ENCODE assay signal across 22 cellular contexts in the genomic region with DNA sequence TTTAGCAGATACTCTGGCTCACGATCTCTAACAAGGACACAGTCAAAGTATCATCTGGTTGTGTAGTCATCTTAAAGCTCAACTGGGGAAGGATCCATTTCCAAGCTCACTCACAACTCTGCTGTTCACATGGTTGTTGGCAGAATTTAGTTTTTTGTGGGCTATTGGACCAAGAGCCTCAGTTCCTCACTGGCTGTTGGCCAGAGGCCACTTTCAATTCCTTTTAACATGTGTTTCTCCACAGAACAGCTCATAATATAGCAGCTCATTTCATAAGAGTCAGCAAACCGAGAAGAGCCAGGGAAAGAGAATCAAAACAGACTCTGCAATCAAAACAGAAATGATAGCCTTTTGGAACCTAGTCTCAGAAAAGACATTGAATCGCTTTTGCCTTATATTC. TPM values are rescaled to one million over a fixed set of nuclear protein-coding genes. Genes with fewer than 3 reads are reported as not detected.
DNase-seq lines count a peak whose midpoint lies in the region; ATAC-seq and TF ChIP-seq lines count a peak whose summit lies in the region.
"Had no signal": no experiment of that assay in that cellular context is flagged by ENCODE, and none has a peak within 500 bp of the region (broad histone marks: within the 10 kb centered on the region; RNA-seq: fewer than 3 reads in every experiment).

No MANE protein-coding gene starts in this region.

- no peak overlapping the region for H3K27ac Mint-ChIP-seq in nephron progenitor cell
- H3K27ac Mint-ChIP-seq: CD4-positive, alpha-beta T cell; GM23338 had no signal

- H3K79me2 ChIP-seq in OCI-LY3 (ENCODE audit: low read length) = no peaks in the 10 kb centered on the region

- peaks cover 6% of the 10 kb centered on the region for H3K27me3 Mint-ChIP-seq in nephron progenitor cell (ENCODE audit: low read depth, poor library complexity)

- H3K9me3 ChIP-seq in OCI-LY3 (ENCODE audit: insufficient read depth, low read length) = 0 out of 2 replicates have a peak, but pooled peaks cover 5% of the 10 kb centered on the region
- H3K9me3 ChIP-seq: A549, HAP-1 had no signal

- H3K4me1 Mint-ChIP-seq in nephron progenitor cell = no peaks in the 10 kb centered on the region
- H3K4me1 Mint-ChIP-seq: GM23338 had no signal

- intact Hi-C loops in dorsolateral prefrontal cortex (cut with DNase I) = no loop called here

- no peak overlapping the region for H3K4me3 Mint-ChIP-seq in nephron progenitor cell
- H3K4me3 Mint-ChIP-seq: CD4-positive, alpha-beta T cell; GM23338 had no signal

- H3K27ac ChIP-seq in OCI-LY3 (ENCODE audit: low read length) (no peak overlapping the region), dorsolateral prefrontal cortex (no peak overlapping the region)
- H3K27ac ChIP-seq: A549, SK-N-MC had no signal

- H2AFZ ChIP-seq in OCI-LY3 (ENCODE audit: low read depth, low read length) = no peak overlapping the region
- H2AFZ ChIP-seq: GM23338 had no signal

- peak; percentile 40 for DNase-seq in CD1c-positive myeloid dendritic cell (ENCODE audit: extremely low spot score)
- DNase-seq in MV-4-11 (lab: John Stamatoyannopoulos, UW) = peak; percentile 88
- DNase-seq in medulla oblongata (ENCODE audit: extremely low spot score) = peak; percentile 50
- no peak for DNase-seq in dorsolateral prefrontal cortex
- no peak for DNase-seq in A172 (ENCODE audit: low spot score)
- DNase-seq in nephron progenitor cell = no peak
- DNase-seq: CD4-positive, alpha-beta T cell; COR-L47; IMR-90; NCI-H1048; NCI-H1417 treated with DMSO at 0.1 percent for 48 hours; NCI-H187; NCI-H446; NCI-H526 treated with DMSO at 0.1 percent for 48 hours; Right ventricle myocardium superior; SW 1271 had no signal

- H3K27me3 ChIP-seq in OCI-LY3 (ENCODE audit: low read depth, low read length) = no peaks in the 10 kb centered on the region
- H3K27me3 ChIP-seq in dorsolateral prefrontal cortex = peaks cover 0 to 3% (median 0%) of the 10 kb centered on the region in 45 donors

- no peaks in the 10 kb centered on the region for H4K20me1 ChIP-seq in OCI-LY3 (ENCODE audit: insufficient read depth, low read length)

- no peaks in the 10 kb centered on the region for H3K36me3 Mint-ChIP-seq in nephron progenitor cell (ENCODE audit: low read depth)

- no peak overlapping the region for H3K4me3 ChIP-seq in OCI-LY3 (ENCODE audit: low read length)
- no peak overlapping the region for H3K4me3 ChIP-seq in dorsolateral prefrontal cortex
- H3K4me3 ChIP-seq: A549, GM23338, HAP-1, SK-N-MC had no signal

- no peaks in the 10 kb centered on the region for H3K9me3 Mint-ChIP-seq in nephron progenitor cell
- H3K9me3 Mint-ChIP-seq: GM23338 had no signal

- TF ChIP-seq CTCF in OCI-LY3 (IDR thresholded peaks at IDR 0.05; ENCODE audit: low read depth, low read length) = no peak
- TF ChIP-seq CTCF in dorsolateral prefrontal cortex (IDR thresholded peaks at IDR 0.05 in 54 of 56, conservative IDR thresholded peaks at IDR 0.05 in 2 of 56; ENCODE audit: low read depth in 1 of 56, partially characterized antibody in 56 of 56) = no peak
- TF ChIP-seq CTCF in nephron progenitor cell (IDR thresholded peaks at IDR 0.05) = no peak

- peaks cover 3% of the 10 kb centered on the region for H3K36me3 ChIP-seq in OCI-LY3 (replicated peaks; ENCODE audit: low read depth, low read length)
- H3K36me3 ChIP-seq: HAP-1 had no signal

- H3K4me1 ChIP-seq in OCI-LY3 (ENCODE audit: low read length) = peaks cover 9% of the 10 kb centered on the region
- H3K4me1 ChIP-seq: A549, HAP-1 had no signal

- no peak overlapping the region for H3K9ac ChIP-seq in OCI-LY3 (ENCODE audit: low read length)

- H3K4me2 ChIP-seq in OCI-LY3 (ENCODE audit: low read length) = peak overlapping the region; percentile 18
- H3K4me2 ChIP-seq: A549, GM23338 had no signal

- no peak for ATAC-seq in GM18498 (IDR thresholded peaks at IDR 0.05; ENCODE audit: unreplicated experiment)
- ATAC-seq: A549, GM23338 had no signal

RNA-seq across cellular contexts. Expression of a gene that starts 22.6 kb away (rescaled TPM):
- total RNA-seq in dorsolateral prefrontal cortex = not detected
- not detected in 2 replicates for total RNA-seq in A172 (2014; rRNA removed; shearing (Covaris generic))
- total RNA-seq: CD4-positive, alpha-beta T cell; GM23338; IMR-90; Right ventricle myocardium superior had no signal

Comparison
In these comparisons a context has a peak if more than half of its experiments do, and no peak if none do; other contexts are left out.
1. DNase-seq: peak in CD1c-positive myeloid dendritic cell (single experiment), MV-4-11 (single experiment) and medulla oblongata (single experiment); none in dorsolateral prefrontal cortex (0 of 10), A172 (single experiment) and nephron progenitor cell (single experiment).